ENCODE assay signal across 34 cellular contexts in genomic region chr15:78311292-78311691, GRCh38. TPM values are rescaled to one million over a fixed set of nuclear protein-coding genes. Genes with fewer than 3 reads are reported as not detected.
"Had no signal": no experiment of that assay in that cellular context is flagged by ENCODE, and none has a peak within 500 bp of the region (broad histone marks: within the 10 kb centered on the region; RNA-seq: fewer than 3 reads in every experiment).

No MANE protein-coding gene starts in this region.

- H3K4me3 Mint-ChIP-seq: effector memory CD8-positive, alpha-beta T cell; memory B cell; mesothelial cell of epicardium; naive B cell; nephron; stimulated activated naive CD8-positive, alpha-beta T cell treated with anti-CD3 and anti-CD28 coated beads, Interleukin-15, amount 100 ng/mL, for 72 hours had no signal

- DNase-seq: cortex of kidney; effector memory CD8-positive, alpha-beta T cell; erythroblast; esophagus squamous epithelium; foreskin melanocyte; glutamatergic neuron; heart right ventricle; hippocampal formation; mucosa of descending colon; naive B cell; nucleus accumbens; posterior cingulate gyrus; psoas muscle; right cardiac atrium; stimulated activated CD4-positive, alpha-beta T cell treated with anti-CD3 and anti-CD28 coated beads, Interleukin-12 subunit alpha, Interleukin-12 subunit beta, amount 100 ng/mL, for 4 hours; stimulated activated CD4-positive, alpha-beta T cell treated with anti-CD3 and anti-CD28 coated beads, Interleukin-1b, Interleukin-23, amount 100 ng/mL, for 48 hours; stimulated activated CD4-positive, alpha-beta T cell treated with anti-CD3 and anti-CD28 coated beads, Interleukin-4, amount 100 ng/mL, for 1 hour; stimulated activated CD8-positive, alpha-beta memory T cell treated with anti-CD3 and anti-CD28 coated beads, Interleukin-4, amount 100 ng/mL, for 48 hours; stimulated activated naive CD4-positive, alpha-beta T cell; stimulated activated naive CD8-positive, alpha-beta T cell treated with anti-CD3 and anti-CD28 coated beads, Interleukin-15, amount 100 ng/mL, for 72 hours; transverse colon; upper lobe of right lung had no signal

- H3K4me3 ChIP-seq: esophagus squamous epithelium, heart right ventricle, lung, mucosa of descending colon, psoas muscle, smooth muscle cell, suprapubic skin, transverse colon, upper lobe of right lung, vagina had no signal

- H3K36me3 ChIP-seq: esophagus squamous epithelium, heart right ventricle, suprapubic skin, transverse colon, upper lobe of right lung, vagina had no signal

- H3K4me1 ChIP-seq: psoas muscle had no signal

- H3K27me3 ChIP-seq: suprapubic skin, upper lobe of right lung, vagina had no signal

- H3K27ac Mint-ChIP-seq: effector memory CD8-positive, alpha-beta T cell; memory B cell; mesothelial cell of epicardium; naive B cell; nephron; stimulated activated naive CD8-positive, alpha-beta T cell treated with anti-CD3 and anti-CD28 coated beads, Interleukin-15, amount 100 ng/mL, for 72 hours had no signal

- H3K27ac ChIP-seq: esophagus squamous epithelium, heart right ventricle, psoas muscle, suprapubic skin, transverse colon, upper lobe of right lung, vagina had no signal

- H3K9me3 ChIP-seq: esophagus squamous epithelium, heart right ventricle, mucosa of descending colon, psoas muscle, suprapubic skin, transverse colon, upper lobe of right lung, vagina had no signal

- H3K4me1 Mint-ChIP-seq: memory B cell; naive B cell; stimulated activated naive CD8-positive, alpha-beta T cell treated with anti-CD3 and anti-CD28 coated beads, Interleukin-15, amount 100 ng/mL, for 72 hours had no signal

- H3K36me3 Mint-ChIP-seq: memory B cell, mesothelial cell of epicardium, naive B cell had no signal

- H3K9me3 Mint-ChIP-seq: effector memory CD8-positive, alpha-beta T cell; memory B cell; mesothelial cell of epicardium; naive B cell; nephron; stimulated activated naive CD8-positive, alpha-beta T cell treated with anti-CD3 and anti-CD28 coated beads, Interleukin-15, amount 100 ng/mL, for 72 hours had no signal

RNA-seq across cellular contexts. Expression of gene CRABP1, which starts 28.9 kb away (rescaled TPM):
- total RNA-seq: dermis microvascular lymphatic vessel endothelial cell, esophagus squamous epithelium, heart right ventricle, liver, psoas muscle, renal cortical epithelial cell, upper lobe of right lung, vagina had no signal
- polyA plus RNA-seq: heart right ventricle, keratinocyte, liver, lung had no signal

RNA-seq across cellular contexts. Expression of gene DNAJA4, which starts 46.9 kb away (rescaled TPM):
- total RNA-seq: osteocyte had no signal
